In genomic region chr14:85444685-85445084, GRCh38 we compare ENCODE assay signal across 11 cellular contexts.
DNase-seq lines count a peak whose midpoint lies in the region; ATAC-seq and TF ChIP-seq lines count a peak whose summit lies in the region.
"Had no signal": no experiment of that assay in that cellular context is flagged by ENCODE, and none has a peak within 500 bp of the region (broad histone marks: within the 10 kb centered on the region; RNA-seq: fewer than 3 reads in every experiment).

No MANE protein-coding gene starts in this region.

- ATAC-seq in stimulated activated naive B cell treated with anti-CD40 and anti-IgM and Interleukin-4, amounts not matched to agents 10 μg/mL and 1 μg/mL and 100 μg/mL, for 72 hours (replicated peaks), result no peak
- no peak for ATAC-seq in gastroesophageal sphincter
- ATAC-seq in GM19023 (IDR thresholded peaks at IDR 0.05; ENCODE audit: unreplicated experiment), result no peak
- ATAC-seq: WTC11 had no signal

- H3K9me3 ChIP-seq in fibroblast of lung (ENCODE audit: control insufficient read depth, insufficient read depth, low read depth, low read length), result no peaks in the 10 kb centered on the region
- no peaks in the 10 kb centered on the region for H3K9me3 ChIP-seq in gastroesophageal sphincter

- 71 to 86% methylated on average over 1 of the region's 2 CpGs for WGBS in gastroesophageal sphincter (ENCODE audit: low coverage in 1 of 2), 2 donors

- H3K27me3 ChIP-seq in fibroblast of lung (ENCODE audit: control insufficient read depth, insufficient read depth, low read length) (no peaks in the 10 kb centered on the region), gastroesophageal sphincter (no peaks in the 10 kb centered on the region)

- H3K79me2 ChIP-seq in fibroblast of lung (ENCODE audit: control insufficient read depth, insufficient read depth, low read length), result no peaks in the 10 kb centered on the region

- no peak overlapping the region for H3K27ac ChIP-seq in fibroblast of lung (ENCODE audit: insufficient read depth, low read length)
- H3K27ac ChIP-seq in gastroesophageal sphincter, result no peak overlapping the region

- H3K4me1 ChIP-seq in fibroblast of lung (ENCODE audit: control insufficient read depth, extremely low read depth, insufficient read depth, low read length), result no peaks in the 10 kb centered on the region
- no peaks in the 10 kb centered on the region for H3K4me1 ChIP-seq in gastroesophageal sphincter

- DNase-seq in A172 (ENCODE audit: low spot score) (peak; percentile 16), Daoy (ENCODE audit: low read depth) (peak; percentile 49), NCI-H510A (lab: John Stamatoyannopoulos, UW) (peak; percentile 53), fibroblast of lung (ENCODE audit: low read depth in 2 of 2) (peak; percentile 14 to 81), G401 (ENCODE audit: low spot score) (no peak)
- no peak for DNase-seq in stimulated activated naive B cell treated with anti-CD40 and anti-IgM and Interleukin-4, amounts not matched to agents 10 μg/mL and 1 μg/mL and 100 μg/mL, for 72 hours
- DNase-seq: activated naive CD4-positive, alpha-beta T cell treated with anti-CD3 and anti-CD28 coated beads for 36 hours; NCI-H2081 treated with DMSO at 0.1 percent for 48 hours had no signal

- no peaks in the 10 kb centered on the region for H3K9me3 Mint-ChIP-seq in stimulated activated naive B cell treated with anti-CD40 and anti-IgM and Interleukin-4, amounts not matched to agents 10 μg/mL and 1 μg/mL and 100 μg/mL, for 72 hours
- H3K9me3 Mint-ChIP-seq: activated naive CD4-positive, alpha-beta T cell treated with anti-CD3 and anti-CD28 coated beads for 36 hours had no signal

- H3K4me3 Mint-ChIP-seq in stimulated activated naive B cell treated with anti-CD40 and anti-IgM and Interleukin-4, amounts not matched to agents 10 μg/mL and 1 μg/mL and 100 μg/mL, for 72 hours, result no peak overlapping the region
- H3K4me3 Mint-ChIP-seq: activated naive CD4-positive, alpha-beta T cell treated with anti-CD3 and anti-CD28 coated beads for 36 hours; WTC11 had no signal

- in situ Hi-C loops in G401 (cut with HindIII; ENCODE audit: low sequenced_read_pairs), result no loop called here

- no peak overlapping the region for H3K27ac Mint-ChIP-seq in stimulated activated naive B cell treated with anti-CD40 and anti-IgM and Interleukin-4, amounts not matched to agents 10 μg/mL and 1 μg/mL and 100 μg/mL, for 72 hours
- H3K27ac Mint-ChIP-seq: activated naive CD4-positive, alpha-beta T cell treated with anti-CD3 and anti-CD28 coated beads for 36 hours; WTC11 had no signal

- H3K27me3 Mint-ChIP-seq in stimulated activated naive B cell treated with anti-CD40 and anti-IgM and Interleukin-4, amounts not matched to agents 10 μg/mL and 1 μg/mL and 100 μg/mL, for 72 hours, result no peaks in the 10 kb centered on the region

- H3K36me3 ChIP-seq in fibroblast of lung (ENCODE audit: control insufficient read depth, insufficient read depth, low read length) (no peaks in the 10 kb centered on the region), gastroesophageal sphincter (no peaks in the 10 kb centered on the region)

- TF ChIP-seq CTCF in fibroblast of lung (conservative IDR thresholded peaks at IDR 0.05 in 1 of 2, IDR thresholded peaks at IDR 0.05 in 1 of 2; ENCODE audit: low read depth in 1 of 2, low read length in 2 of 2) (no peak), gastroesophageal sphincter (IDR thresholded peaks at IDR 0.05) (no peak)

- H2AFZ ChIP-seq in fibroblast of lung (ENCODE audit: low read length), result no peak overlapping the region

- H3K4me3 ChIP-seq in fibroblast of lung (replicated peaks in 1 of 4; ENCODE audit: control extremely low read depth in 1 of 4, insufficient read depth in 1 of 4, low read depth in 3 of 4, low read length in 4 of 4) (no peak overlapping the region), gastroesophageal sphincter (no peak overlapping the region)

- no peaks in the 10 kb centered on the region for H4K20me1 ChIP-seq in fibroblast of lung (ENCODE audit: control insufficient read depth, extremely low read depth, insufficient read depth, low read length)

- H3K9ac ChIP-seq in fibroblast of lung (ENCODE audit: insufficient read depth, low read length), result no peak overlapping the region

- H3K4me2 ChIP-seq in fibroblast of lung (ENCODE audit: extremely low read depth, insufficient read depth, low read length), result no peak overlapping the region

- no peak for TF ChIP-seq EP300 in gastroesophageal sphincter (IDR thresholded peaks at IDR 0.05)

- H3K4me1 Mint-ChIP-seq in stimulated activated naive B cell treated with anti-CD40 and anti-IgM and Interleukin-4, amounts not matched to agents 10 μg/mL and 1 μg/mL and 100 μg/mL, for 72 hours, result no peaks in the 10 kb centered on the region
- H3K4me1 Mint-ChIP-seq: WTC11 had no signal

- TF ChIP-seq POLR2A in gastroesophageal sphincter (IDR thresholded peaks at IDR 0.05), result no peak

- H3K36me3 Mint-ChIP-seq in stimulated activated naive B cell treated with anti-CD40 and anti-IgM and Interleukin-4, amounts not matched to agents 10 μg/mL and 1 μg/mL and 100 μg/mL, for 72 hours, result no peaks in the 10 kb centered on the region
- H3K36me3 Mint-ChIP-seq: WTC11 had no signal

Comparison
In these comparisons a context has a peak if more than half of its experiments do, and no peak if none do; other contexts are left out.
1. DNase-seq: peak in A172 (single experiment), Daoy (single experiment), NCI-H510A (single experiment) and fibroblast of lung (2 of 2); none in stimulated activated naive B cell treated with anti-CD40 and anti-IgM and Interleukin-4, amounts not matched to agents 10 μg/mL and 1 μg/mL and 100 μg/mL, for 72 hours (single experiment) and G401 (single experiment).